Comparison of ENCODE assay signal across 14 cellular contexts in the genomic region with DNA sequence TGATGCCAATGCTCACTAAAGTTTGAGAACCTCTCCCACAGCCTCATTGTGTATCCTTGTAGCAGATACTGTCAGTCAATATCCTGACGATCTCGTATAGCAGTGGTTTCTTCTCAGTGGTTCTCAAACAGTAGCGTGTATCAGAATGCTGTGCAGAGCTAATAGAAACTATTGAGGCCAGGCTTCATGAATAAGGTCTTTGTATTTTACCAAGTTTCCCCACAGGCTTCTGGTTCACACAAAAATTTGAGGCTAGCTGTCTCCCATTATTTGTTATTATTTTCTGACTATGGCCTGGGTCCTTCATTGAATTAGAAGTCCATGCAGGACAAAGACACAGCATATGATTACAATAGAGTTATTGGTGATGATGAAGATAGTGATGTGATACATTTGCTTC.
"Had no signal": no experiment of that assay in that cellular context is flagged by ENCODE, and none has a peak within 500 bp of the region (broad histone marks: within the 10 kb centered on the region; RNA-seq: fewer than 3 reads in every experiment).

No MANE protein-coding gene starts in this region.

- DNase-seq: activated CD4-positive, alpha-beta T cell treated with anti-CD3 and anti-CD28 coated beads, Interleukin-2, amount 50 U/mL, for 1 hour; activated naive CD4-positive, alpha-beta T cell; aorta; lower lobe of right lung; mucosa of descending colon; naive thymus-derived CD8-positive, alpha-beta T cell; psoas muscle; stimulated activated CD4-positive, alpha-beta T cell treated with anti-CD3 and anti-CD28 coated beads, Interleukin-1b, Interleukin-23, amount 100 ng/mL, for 48 hours; T-helper 1 cell; T1000; transverse colon had no signal

- H3K27ac ChIP-seq: esophagus muscularis mucosa, lower lobe of right lung, psoas muscle, transverse colon had no signal

- H3K9me3 ChIP-seq: esophagus muscularis mucosa, lower lobe of right lung, mucosa of descending colon, psoas muscle, transverse colon had no signal

- H3K27me3 ChIP-seq: esophagus muscularis mucosa, transverse colon had no signal

- H3K36me3 ChIP-seq: esophagus muscularis mucosa, lower lobe of right lung, transverse colon had no signal

- H3K4me1 ChIP-seq: lower lobe of right lung, psoas muscle had no signal

- ATAC-seq: activated CD4-positive, CD25-positive, alpha-beta regulatory T cell treated with anti-CD3 and anti-CD28 coated beads, Interleukin-2, amount 50 U/mL, for 24 hours; lower lobe of right lung; mucosa of descending colon; naive thymus-derived CD8-positive, alpha-beta T cell; psoas muscle; SK-N-SH treated with all-trans-retinoic acid at 6 μM for 48 hours had no signal

- H3K4me3 ChIP-seq: esophagus muscularis mucosa, lower lobe of right lung, mucosa of descending colon, psoas muscle, transverse colon had no signal
